In genomic region chr3:184174278-184174645, GRCh38 we compare ENCODE assay signal across 10 cellular contexts. TPM values are rescaled to one million over a fixed set of nuclear protein-coding genes. Genes with fewer than 3 reads are reported as not detected.
A peak's percentile ranks its signal among the peaks of the same experiment; 100 is the strongest.
DNase-seq lines count a peak whose midpoint lies in the region; ATAC-seq and TF ChIP-seq lines count a peak whose summit lies in the region.
"Had no signal": no experiment of that assay in that cellular context is flagged by ENCODE, and none has a peak within 500 bp of the region (broad histone marks: within the 10 kb centered on the region; RNA-seq: fewer than 3 reads in every experiment).

No MANE protein-coding gene starts in this region.

- DNase-seq in dorsolateral prefrontal cortex (no peak), DMS53 (lab: John Stamatoyannopoulos, UW) (no peak), amygdala (lab: John Stamatoyannopoulos, UW) (no peak), SHP77 treated with DMSO at 0.1 percent for 48 hours (lab: John Stamatoyannopoulos, UW) (no peak), NCI-H1694 (lab: John Stamatoyannopoulos, UW) (no peak)

- H3K4me1 ChIP-seq in Loucy (ENCODE audit: insufficient read depth, low read length, poor library complexity, severe bottlenecking): peaks cover 25% of the 10 kb centered on the region
- peaks cover 60% of the 10 kb centered on the region for H3K4me1 ChIP-seq in skeletal muscle satellite cell (ENCODE audit: control insufficient read depth, insufficient read depth, low read length)

- H3K9ac ChIP-seq in Loucy (ENCODE audit: low read depth, low read length, poor library complexity, severe bottlenecking) (no peak overlapping the region), skeletal muscle satellite cell (ENCODE audit: low read depth, low read length) (no peak overlapping the region)

- intact Hi-C loops in dorsolateral prefrontal cortex (cut with DNase I): loop anchor here (1.0 to 5.0 kb wide), 3 partner anchors 12 to 125 kb away; partner anchors contain the start of genes ABCF3 (in 2 of the 2), EIF2B5 (in 1 of the 2) and PSMD2 (in 1 of the 2)

- peak; percentile 2 for ATAC-seq in GM19452 (IDR thresholded peaks at IDR 0.05; ENCODE audit: unreplicated experiment)

- peaks cover 45% of the 10 kb centered on the region for H3K79me2 ChIP-seq in Loucy (ENCODE audit: insufficient read depth, low read length)

- peak overlapping the region in 53 of 59 donors; percentile 4 to 98 (median 79) for H3K27ac ChIP-seq in dorsolateral prefrontal cortex

- H3K4me3 ChIP-seq in Loucy (ENCODE audit: low read length, poor library complexity, severe bottlenecking): no peak overlapping the region
- peak overlapping the region in 44 of 59 donors; percentile 5 to 100 (median 99) for H3K4me3 ChIP-seq in dorsolateral prefrontal cortex
- no peak overlapping the region for H3K4me3 ChIP-seq in skeletal muscle satellite cell (ENCODE audit: low read length)

- no peaks in the 10 kb centered on the region for H3K9me3 ChIP-seq in Loucy (ENCODE audit: insufficient read depth, low read depth, low read length)
- no peaks in the 10 kb centered on the region for H3K9me3 ChIP-seq in skeletal muscle satellite cell (replicated peaks; ENCODE audit: low read length)
- H3K9me3 ChIP-seq: SJSA1 had no signal

- H3K9me2 ChIP-seq in Loucy (replicated peaks; ENCODE audit: low read depth, low read length): no peaks in the 10 kb centered on the region

- TF ChIP-seq CTCF in Loucy (conservative IDR thresholded peaks at IDR 0.05; ENCODE audit: low read length) (no peak), dorsolateral prefrontal cortex (IDR thresholded peaks at IDR 0.05 in 54 of 56, conservative IDR thresholded peaks at IDR 0.05 in 2 of 56; ENCODE audit: low read depth in 1 of 56, partially characterized antibody in 56 of 56) (peak in 2 of 56 donors; percentile 7 to 16)

- no peaks in the 10 kb centered on the region for H3K27me3 ChIP-seq in Loucy (ENCODE audit: insufficient read depth, low read length, poor library complexity, severe bottlenecking)
- H3K27me3 ChIP-seq in dorsolateral prefrontal cortex: no peaks in the 10 kb centered on the region
- no peaks in the 10 kb centered on the region for H3K27me3 ChIP-seq in skeletal muscle satellite cell (ENCODE audit: control insufficient read depth, insufficient read depth, low read length)
- H3K27me3 ChIP-seq: SJSA1 had no signal

- H3K36me3 ChIP-seq in Loucy (ENCODE audit: insufficient read depth, low read length) (peaks cover 36% of the 10 kb centered on the region; the same call in 1 of the 2 replicates), skeletal muscle satellite cell (ENCODE audit: insufficient read depth, low read length) (peaks cover 57% of the 10 kb centered on the region)

- no peaks in the 10 kb centered on the region for H3F3A ChIP-seq in Loucy (ENCODE audit: low read depth)

- peak overlapping the region; percentile 29; the same call in 1 of the 2 replicates for H2AFZ ChIP-seq in Loucy (ENCODE audit: low read length)

- H3K4me2 ChIP-seq in Loucy (ENCODE audit: low read depth, low read length, poor library complexity, severe bottlenecking): peak overlapping the region; percentile 22
- H3K4me2 ChIP-seq in skeletal muscle satellite cell (ENCODE audit: low read length): peak overlapping the region; percentile 7

- peaks cover 6% of the 10 kb centered on the region for H4K20me1 ChIP-seq in Loucy (ENCODE audit: insufficient read depth, low read length, poor library complexity, severe bottlenecking)

RNA-seq across cellular contexts. Expression of gene AP2M1, which starts 0.4 kb away (rescaled TPM):
- total RNA-seq in dorsolateral prefrontal cortex: 100 to 1,000 TPM; 297 to 743 (median 543) TPM
- 395 and 485 TPM in 2 replicates for total RNA-seq in skeletal muscle satellite cell (2012; rRNA removed)

RNA-seq across cellular contexts. Expression of gene ABCF3, which starts 11.7 kb away (rescaled TPM):
- total RNA-seq in dorsolateral prefrontal cortex: 100 to 1,000 TPM in 54 of 120 experiments, 10 to 100 TPM in 66; 72.1 to 140 (median 98.1) TPM
- 32.7 and 37.8 TPM in 2 replicates for total RNA-seq in skeletal muscle satellite cell (2012; rRNA removed)

RNA-seq across cellular contexts. Expression of gene DVL3, which starts 19.1 kb away (rescaled TPM):
- total RNA-seq in dorsolateral prefrontal cortex: 10 to 100 TPM; 48.6 to 82.7 (median 65.1) TPM
- total RNA-seq in skeletal muscle satellite cell (2012; rRNA removed): 25.9 and 28.6 TPM in 2 replicates

RNA-seq across cellular contexts. Expression of gene EIF2B5, which starts 39.1 kb away (rescaled TPM):
- total RNA-seq in dorsolateral prefrontal cortex: 10 to 100 TPM; 35.0 to 63.0 (median 44.9) TPM
- total RNA-seq in skeletal muscle satellite cell (2012; rRNA removed): 21.0 and 23.4 TPM in 2 replicates

RNA-seq across cellular contexts. Expression of gene VWA5B2, which starts 55.1 kb away (rescaled TPM):
- total RNA-seq in dorsolateral prefrontal cortex: 100 to 1,000 TPM in 1 of 120 experiments, 10 to 100 TPM in 119; 22.0 to 127 (median 48.6) TPM
- total RNA-seq in skeletal muscle satellite cell (2012; rRNA removed): not detected in 2 replicates
- total RNA-seq: bronchial epithelial cell, SJSA1 had no signal

Comparison
In these comparisons a context has a peak if more than half of its experiments do, and no peak if none do; other contexts are left out.
1. H3K4me3 ChIP-seq: peak in dorsolateral prefrontal cortex (44 of 59); none in Loucy (single experiment) and skeletal muscle satellite cell (single experiment).